25 cellular contexts compared by ENCODE assay signal in the genomic region with DNA sequence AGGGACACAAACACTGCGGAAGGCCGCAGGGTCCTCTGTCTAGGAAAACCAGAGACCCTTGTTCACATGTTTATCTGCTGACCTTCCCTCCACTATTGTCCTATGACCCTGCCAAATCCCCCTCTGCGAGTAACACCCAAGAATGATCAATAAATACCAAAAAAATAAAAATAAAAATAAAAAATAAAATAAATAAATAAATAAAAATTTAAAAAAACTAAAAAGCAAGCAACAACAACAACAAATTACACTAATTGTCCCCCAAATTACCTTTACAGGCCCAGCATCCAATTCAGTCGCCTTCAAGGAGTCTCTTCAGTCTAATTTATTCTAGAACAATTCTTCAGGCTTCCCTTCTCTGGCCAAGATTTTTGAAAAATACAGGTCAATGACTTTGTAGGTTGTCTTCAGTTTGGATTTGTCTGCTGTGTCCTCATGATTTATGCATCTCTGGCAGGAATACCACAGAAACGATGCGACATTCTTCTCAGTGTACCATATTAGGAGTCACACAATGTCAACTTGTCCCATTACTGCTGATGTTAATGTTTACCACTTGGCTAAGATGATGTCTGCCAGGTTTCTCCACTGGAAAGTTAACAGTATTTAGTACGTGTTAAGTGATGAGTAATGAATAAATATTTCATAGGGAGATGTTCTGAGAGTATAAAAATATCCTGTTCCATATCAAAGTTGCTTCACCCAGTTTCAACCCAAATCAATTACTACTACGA. TPM values are rescaled to one million over a fixed set of nuclear protein-coding genes. Genes with fewer than 3 reads are reported as not detected.
A peak's percentile ranks its signal among the peaks of the same experiment; 100 is the strongest.
DNase-seq lines count a peak whose midpoint lies in the region; ATAC-seq, FAIRE-seq and TF ChIP-seq lines count a peak whose summit lies in the region.
"Had no signal": no experiment of that assay in that cellular context is flagged by ENCODE, and none has a peak within 500 bp of the region (broad histone marks: within the 10 kb centered on the region; RNA-seq: fewer than 3 reads in every experiment).

No MANE protein-coding gene starts in this region.

- POLR2A ChIA-PET in A549 (lab: Yijun Ruan, JAX), result no interaction called here

- no peak for ATAC-seq in A549
- no peak for ATAC-seq in HG03432 (IDR thresholded peaks at IDR 0.05; ENCODE audit: unreplicated experiment)
- ATAC-seq: GM23338, HCT116 had no signal

- H3K36me3 ChIP-seq in esophagus muscularis mucosa, result no peaks in the 10 kb centered on the region
- H3K36me3 ChIP-seq: BE2C had no signal

- TF ChIP-seq EP300 in A549 (IDR thresholded peaks at IDR 0.05), result no peak
- peak; percentile 7 for TF ChIP-seq EP300 in esophagus muscularis mucosa (IDR thresholded peaks at IDR 0.05)

- no peak overlapping the region for H3K4me2 ChIP-seq in A549
- H3K4me2 ChIP-seq: BLaER1 treated with 17β-estradiol and CSF1 and Interleukin-3, amounts not matched to agents 10 nM and 100 nM; GM23338 had no signal

- WGBS in A549 (ENCODE audit: missing lambda C conversion rate), result 56% methylated on average over 7 of the region's 8 CpGs
- 46% methylated on average over 6 of the region's 8 CpGs for WGBS in esophagus muscularis mucosa

- H3K4me1 ChIP-seq in A549 (no peaks in the 10 kb centered on the region), esophagus muscularis mucosa (peaks cover 0 to 22% (median 17%) of the 10 kb centered on the region in 4 donors)
- H3K4me1 ChIP-seq: BE2C had no signal

- H3K27me3 ChIP-seq in esophagus muscularis mucosa, result no peaks in the 10 kb centered on the region
- H3K27me3 ChIP-seq: BE2C; BLaER1 treated with 17β-estradiol and CSF1 and Interleukin-3, amounts not matched to agents 10 nM and 100 nM had no signal

- H3K9me3 ChIP-seq in A549 (no peaks in the 10 kb centered on the region), esophagus muscularis mucosa (peaks cover 0 to 9% (median 7%) of the 10 kb centered on the region in 4 donors)
- H3K9me3 ChIP-seq: BE2C had no signal

- H3K4me3 ChIP-seq in A549, result no peak overlapping the region
- H3K4me3 ChIP-seq in esophagus muscularis mucosa, result no peak overlapping the region
- H3K4me3 ChIP-seq: BLaER1 treated with 17β-estradiol and CSF1 and Interleukin-3, amounts not matched to agents 10 nM and 100 nM; GM23338 had no signal

- DNase-seq in A549 (ENCODE audit: low read depth in 1 of 2, low spot score in 1 of 2) (no peak), RCC 7860 (ENCODE audit: low spot score) (peak; percentile 72), esophagus muscularis mucosa (ENCODE audit: extremely low spot score) (no peak), renal cortical epithelial cell (ENCODE audit: low read depth) (peak; percentile 22), NCI-H1694 (lab: John Stamatoyannopoulos, UW) (no peak), NCI-H1105 (lab: John Stamatoyannopoulos, UW) (no peak), NCI-H1436 treated with DMSO at 0.1 percent for 48 hours (lab: John Stamatoyannopoulos, UW) (no peak)
- DNase-seq: ACHN; AML-193; BE2C; Calu3; CD4-positive, alpha-beta T cell; CD8-positive, alpha-beta memory T cell; DMS53; DMS79 treated with DMSO at 0.1 percent for 48 hours; H9 had no signal

- intact Hi-C loops in esophagus muscularis mucosa (cut with DNase I), result no loop called here

- no peak for TF ChIP-seq CTCF in A549 (IDR thresholded peaks at IDR 0.05)
- no peak for TF ChIP-seq CTCF in esophagus muscularis mucosa (IDR thresholded peaks at IDR 0.05)

- no peak for TF ChIP-seq RAD21 in A549 (conservative IDR thresholded peaks at IDR 0.05 in 1 of 2, IDR thresholded peaks at IDR 0.05 in 1 of 2)

- no peak for FAIRE-seq in A549 (lab: Jason Lieb, UNC)
- FAIRE-seq in RCC 7860 (lab: Jason Lieb, UNC), result peak; percentile 88
- FAIRE-seq: A204.1, G401.6, GM12892 had no signal

- TF ChIP-seq POLR2A in A549 (IDR thresholded peaks at IDR 0.05; ENCODE audit: low read length), result no peak
- TF ChIP-seq POLR2A in esophagus muscularis mucosa (IDR thresholded peaks at IDR 0.05; ENCODE audit: low read depth), result no peak

- H3K27ac ChIP-seq in A549 (no peak overlapping the region), esophagus muscularis mucosa (replicated peaks in 1 of 4) (peak overlapping the region in 2 of 4 donors; percentile 33 to 49)
- H3K27ac ChIP-seq: 22Rv1; BLaER1 treated with 17β-estradiol and CSF1 and Interleukin-3, amounts not matched to agents 10 nM and 100 nM had no signal

- CTCF ChIA-PET in A549 (lab: Yijun Ruan, JAX), result interaction anchor here (1.8 kb wide), 1 partner anchor 9 kb away, joined by 12 read pairs; no protein-coding TSS in a partner anchor

TF ChIP-seq in A549, 52 proteins besides CTCF, POLR2A, EP300 and RAD21:
- TF ChIP-seq MAFK (IDR thresholded peaks at IDR 0.05; ENCODE audit: partially characterized antibody) (peak; percentile 23), HES2 (IDR thresholded peaks at IDR 0.05) (no peak)
TF ChIP-seq in A549: peak in this region for 1.

RNA-seq across cellular contexts. Expression of gene BMP8B, which starts 20.3 kb away (rescaled TPM):
- polyA plus RNA-seq in A549 (2011; rRNA removed), result 3.1 and 3.4 TPM in 2 replicates
- polyA plus RNA-seq in A549 (2012; cell fraction: cytosol; rRNA removed), result 3.2 and 4.2 TPM in 2 replicates
- 3.1 and 4.1 TPM in 2 replicates for polyA plus RNA-seq in A549 (2012; cell fraction: nucleus; rRNA removed)
- 2.3 to 2.7 TPM (median 2.5 TPM) in 3 replicates for polyA plus RNA-seq in A549 (2017; fragmentation: RNase III; extraction: RNeasy Plus Mini Kit Qiagen cat#74134 plus additional on column Dnase treatment)
- 2.6 and 3.2 TPM in 2 replicates for polyA minus RNA-seq in A549 (2011; rRNA and poly(A)+ RNA removed)
- total RNA-seq in esophagus muscularis mucosa, result 1 to 10 TPM in 3 of 4 donors, under 1 TPM in 1; 0.83 to 4.6 (median 2.3) TPM
- total RNA-seq in renal cortical epithelial cell, result 1.3 and 2.3 TPM in 2 replicates

RNA-seq across cellular contexts. Expression of gene OXCT2, which starts 37.8 kb away (rescaled TPM):
- polyA plus RNA-seq in A549 (2011; rRNA removed), result 0.21 and 0.36 TPM in 2 replicates
- polyA plus RNA-seq in A549 (2012; cell fraction: cytosol; rRNA removed), result 0.52 and 0.67 TPM in 2 replicates
- polyA plus RNA-seq in A549 (2012; cell fraction: nucleus; rRNA removed), result 2.1 and 3.1 TPM in 2 replicates
- polyA plus RNA-seq in A549 (2017; fragmentation: RNase III; extraction: RNeasy Plus Mini Kit Qiagen cat#74134 plus additional on column Dnase treatment), result 0.23 to 0.41 TPM (median 0.33 TPM) in 3 replicates
- 0.70 and 1.0 TPM in 2 replicates for polyA minus RNA-seq in A549 (2011; rRNA and poly(A)+ RNA removed)
- 1 to 10 TPM in 1 of 4 donors, under 1 TPM in 3; 0.65 to 1.4 (median 0.83) TPM for total RNA-seq in esophagus muscularis mucosa
- total RNA-seq in renal cortical epithelial cell, result 0.65 and 8.7 TPM in 2 replicates
- total RNA-seq: CD4-positive, alpha-beta T cell; H4 had no signal
- polyA plus RNA-seq: CD8-positive, alpha-beta memory T cell had no signal

Comparison
In these comparisons a context has a peak if more than half of its experiments do, and no peak if none do; other contexts are left out.
1. DNase-seq: peak in RCC 7860 (single experiment) and renal cortical epithelial cell (single experiment); none in A549 (0 of 2), esophagus muscularis mucosa (single experiment), NCI-H1694 (single experiment), NCI-H1105 (single experiment) and NCI-H1436 treated with DMSO at 0.1 percent for 48 hours (single experiment).